9 cellular contexts compared by ENCODE assay signal in genomic region chr17:20051624-20052023, GRCh38.
"Had no signal": no experiment of that assay in that cellular context is flagged by ENCODE, and none has a peak within 500 bp of the region (broad histone marks: within the 10 kb centered on the region; RNA-seq: fewer than 3 reads in every experiment).

No MANE protein-coding gene starts in this region.

- H2AFZ ChIP-seq: GM23248, GM23338 had no signal

- ATAC-seq: GM23338, HCT116 had no signal

- H3K4me1 ChIP-seq: HAP-1 had no signal

- DNase-seq: GM23248, GOT3, H7, H9, HCEC 1CT, HFFc6 had no signal

- H3K27ac ChIP-seq: GM23248 had no signal

- H3K4me3 ChIP-seq: GM23248, GM23338, HAP-1 had no signal

- H3K36me3 ChIP-seq: HAP-1 had no signal

- H3K9ac ChIP-seq: GM23248 had no signal

- H3K4me2 ChIP-seq: GM23338 had no signal
